1 cellular context compared by ENCODE assay signal in the genomic region with DNA sequence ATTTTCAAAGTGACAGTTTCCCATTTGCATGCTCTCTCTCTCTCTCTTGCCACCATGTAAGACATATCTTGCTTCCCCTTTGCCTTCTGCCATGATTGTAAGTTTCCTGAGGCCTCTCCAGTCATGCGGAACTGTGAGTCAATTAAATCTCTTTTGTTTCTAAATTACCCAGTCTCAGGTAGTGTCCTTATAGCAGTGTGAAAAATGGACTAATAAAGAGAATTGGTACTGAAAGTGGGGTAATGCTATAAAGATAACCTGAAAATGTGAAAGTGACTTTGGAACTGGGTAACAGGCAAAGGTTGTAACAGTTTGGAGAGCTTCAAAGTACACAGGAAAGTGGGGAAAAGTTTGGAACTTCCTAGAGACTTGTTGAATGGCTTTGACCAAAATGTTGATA.
TF ChIP-seq lines count a peak whose summit lies in the region.

No MANE protein-coding gene starts in this region.

TF ChIP-seq in GM23338, 12 proteins besides CTCF, POLR2A, EP300 and RAD21 (continued from another document):
- TF ChIP-seq, protein P1, sequence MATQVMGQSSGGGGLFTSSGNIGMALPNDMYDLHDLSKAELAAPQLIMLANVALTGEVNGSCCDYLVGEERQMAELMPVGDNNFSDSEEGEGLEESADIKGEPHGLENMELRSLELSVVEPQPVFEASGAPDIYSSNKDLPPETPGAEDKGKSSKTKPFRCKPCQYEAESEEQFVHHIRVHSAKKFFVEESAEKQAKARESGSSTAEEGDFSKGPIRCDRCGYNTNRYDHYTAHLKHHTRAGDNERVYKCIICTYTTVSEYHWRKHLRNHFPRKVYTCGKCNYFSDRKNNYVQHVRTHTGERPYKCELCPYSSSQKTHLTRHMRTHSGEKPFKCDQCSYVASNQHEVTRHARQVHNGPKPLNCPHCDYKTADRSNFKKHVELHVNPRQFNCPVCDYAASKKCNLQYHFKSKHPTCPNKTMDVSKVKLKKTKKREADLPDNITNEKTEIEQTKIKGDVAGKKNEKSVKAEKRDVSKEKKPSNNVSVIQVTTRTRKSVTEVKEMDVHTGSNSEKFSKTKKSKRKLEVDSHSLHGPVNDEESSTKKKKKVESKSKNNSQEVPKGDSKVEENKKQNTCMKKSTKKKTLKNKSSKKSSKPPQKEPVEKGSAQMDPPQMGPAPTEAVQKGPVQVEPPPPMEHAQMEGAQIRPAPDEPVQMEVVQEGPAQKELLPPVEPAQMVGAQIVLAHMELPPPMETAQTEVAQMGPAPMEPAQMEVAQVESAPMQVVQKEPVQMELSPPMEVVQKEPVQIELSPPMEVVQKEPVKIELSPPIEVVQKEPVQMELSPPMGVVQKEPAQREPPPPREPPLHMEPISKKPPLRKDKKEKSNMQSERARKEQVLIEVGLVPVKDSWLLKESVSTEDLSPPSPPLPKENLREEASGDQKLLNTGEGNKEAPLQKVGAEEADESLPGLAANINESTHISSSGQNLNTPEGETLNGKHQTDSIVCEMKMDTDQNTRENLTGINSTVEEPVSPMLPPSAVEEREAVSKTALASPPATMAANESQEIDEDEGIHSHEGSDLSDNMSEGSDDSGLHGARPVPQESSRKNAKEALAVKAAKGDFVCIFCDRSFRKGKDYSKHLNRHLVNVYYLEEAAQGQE (IDR thresholded peaks at IDR 0.05; ENCODE audit: unreplicated experiment) = no peak
- TF ChIP-seq NANOG (IDR thresholded peaks at IDR 0.05; ENCODE audit: borderline replicate concordance) = no peak
- no peak for TF ChIP-seq ZNF114 (CRISPR knock-in tag; IDR thresholded peaks at IDR 0.05)
